In the genomic region with DNA sequence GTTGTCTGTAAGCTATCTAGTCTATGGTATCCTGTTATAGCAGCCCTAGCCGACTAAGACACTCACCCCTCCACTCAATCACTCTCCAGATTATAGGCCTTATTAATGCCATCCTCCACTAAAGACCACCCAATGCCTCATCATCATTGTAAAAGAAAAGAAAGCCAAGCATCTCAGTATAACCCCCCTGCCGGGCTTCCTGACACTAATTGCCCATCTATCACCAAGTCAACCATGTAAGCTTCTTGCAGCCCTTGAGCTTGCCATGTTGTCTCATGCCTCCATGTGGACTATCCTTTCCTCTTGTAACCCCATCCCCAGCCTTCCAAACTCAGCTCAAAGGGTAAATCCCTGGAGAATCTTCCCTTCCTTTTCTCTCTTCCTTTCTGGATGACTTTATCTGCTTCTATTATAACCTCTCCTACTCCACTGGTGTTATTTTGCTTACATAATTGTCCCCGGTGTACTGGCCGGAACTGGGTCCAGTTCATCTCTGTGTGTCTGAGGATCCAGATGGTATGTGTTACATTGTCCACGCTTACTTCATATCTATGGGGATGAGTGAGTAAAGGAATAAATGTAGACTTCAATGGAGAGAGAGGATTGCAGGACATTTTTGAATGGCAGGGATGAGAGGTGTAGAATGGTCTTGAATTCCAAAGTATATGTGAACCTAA, we compare ENCODE assay signal across 23 cellular contexts.
DNase-seq lines count a peak whose midpoint lies in the region; ATAC-seq lines count a peak whose summit lies in the region.
"Had no signal": no experiment of that assay in that cellular context is flagged by ENCODE, and none has a peak within 500 bp of the region (broad histone marks: within the 10 kb centered on the region; RNA-seq: fewer than 3 reads in every experiment).

No MANE protein-coding gene starts in this region.

- H3K4me1 Mint-ChIP-seq in natural killer cell treated with Interleukin-12 subunit alpha and Interleukin-12 subunit beta and Interleukin-15 and Interleukin-18, amount 100 ng/mL, for 72 hours (ENCODE audit: low read depth in 2 of 2) = no peaks in the 10 kb centered on the region
- H3K4me1 Mint-ChIP-seq: CD8-positive, alpha-beta memory T cell had no signal

- H3K27me3 Mint-ChIP-seq in natural killer cell treated with Interleukin-12 subunit alpha and Interleukin-12 subunit beta and Interleukin-15 and Interleukin-18, amount 100 ng/mL, for 72 hours = peaks cover 0 to 9% of the 10 kb centered on the region in 2 donors
- H3K27me3 Mint-ChIP-seq: CD8-positive, alpha-beta memory T cell had no signal

- H3K4me3 Mint-ChIP-seq in natural killer cell treated with Interleukin-12 subunit alpha and Interleukin-12 subunit beta and Interleukin-15 and Interleukin-18, amount 100 ng/mL, for 72 hours = no peak overlapping the region
- H3K4me3 Mint-ChIP-seq: CD8-positive, alpha-beta memory T cell had no signal

- ATAC-seq in HG02938 (IDR thresholded peaks at IDR 0.05; ENCODE audit: unreplicated experiment) = no peak
- ATAC-seq in natural killer cell treated with Interleukin-12 subunit alpha and Interleukin-12 subunit beta and Interleukin-15 and Interleukin-18, amount 100 ng/mL, for 72 hours = no peak
- ATAC-seq: HepG2, K562 had no signal

- no peak overlapping the region for H3K27ac Mint-ChIP-seq in natural killer cell treated with Interleukin-12 subunit alpha and Interleukin-12 subunit beta and Interleukin-15 and Interleukin-18, amount 100 ng/mL, for 72 hours
- H3K27ac Mint-ChIP-seq: CD8-positive, alpha-beta memory T cell had no signal

- H3K36me3 Mint-ChIP-seq in natural killer cell treated with Interleukin-12 subunit alpha and Interleukin-12 subunit beta and Interleukin-15 and Interleukin-18, amount 100 ng/mL, for 72 hours = no peaks in the 10 kb centered on the region
- H3K36me3 Mint-ChIP-seq: CD8-positive, alpha-beta memory T cell had no signal

- H3K9me3 Mint-ChIP-seq in natural killer cell treated with Interleukin-12 subunit alpha and Interleukin-12 subunit beta and Interleukin-15 and Interleukin-18, amount 100 ng/mL, for 72 hours = no peaks in the 10 kb centered on the region
- H3K9me3 Mint-ChIP-seq: CD8-positive, alpha-beta memory T cell had no signal

- DNase-seq in NCI-H82 (lab: John Stamatoyannopoulos, UW) (peak; percentile 18), NCI-H82 treated with DMSO at 0.1 percent for 48 hours (lab: John Stamatoyannopoulos, UW; ENCODE audit: unreplicated experiment) (no peak), NCI-H146 (lab: John Stamatoyannopoulos, UW) (peak; percentile 25), NCI-H2227 treated with DMSO at 0.1 percent for 48 hours (lab: John Stamatoyannopoulos, UW) (peak; percentile 59), retina (peak; percentile 43), mucosa of gallbladder (ENCODE audit: low spot score) (no peak)
- DNase-seq in natural killer cell treated with Interleukin-12 subunit alpha and Interleukin-12 subunit beta and Interleukin-15 and Interleukin-18, amount 100 ng/mL, for 72 hours (ENCODE audit: low spot score) = no peak
- DNase-seq: CD8-positive, alpha-beta memory T cell; GF-D8; GOT3; HCEC 1CT; NCI-H1092; NCI-H1694 treated with DMSO at 0.1 percent for 48 hours; NCI-H2107; NCI-H446 treated with DMSO at 0.1 percent for 48 hours; NCI-H526 treated with DMSO at 0.1 percent for 48 hours; Peyer's patch; SJCRH30; T-helper 1 cell; T-helper 9 cell had no signal

Comparison
In these comparisons a context has a peak if more than half of its experiments do, and no peak if none do; other contexts are left out.
1. DNase-seq: peak in NCI-H82 (single experiment), NCI-H146 (single experiment), NCI-H2227 treated with DMSO at 0.1 percent for 48 hours (single experiment) and retina (single experiment); none in NCI-H82 treated with DMSO at 0.1 percent for 48 hours (single experiment), natural killer cell treated with Interleukin-12 subunit alpha and Interleukin-12 subunit beta and Interleukin-15 and Interleukin-18, amount 100 ng/mL, for 72 hours (single experiment) and mucosa of gallbladder (single experiment).